In the genomic region with DNA sequence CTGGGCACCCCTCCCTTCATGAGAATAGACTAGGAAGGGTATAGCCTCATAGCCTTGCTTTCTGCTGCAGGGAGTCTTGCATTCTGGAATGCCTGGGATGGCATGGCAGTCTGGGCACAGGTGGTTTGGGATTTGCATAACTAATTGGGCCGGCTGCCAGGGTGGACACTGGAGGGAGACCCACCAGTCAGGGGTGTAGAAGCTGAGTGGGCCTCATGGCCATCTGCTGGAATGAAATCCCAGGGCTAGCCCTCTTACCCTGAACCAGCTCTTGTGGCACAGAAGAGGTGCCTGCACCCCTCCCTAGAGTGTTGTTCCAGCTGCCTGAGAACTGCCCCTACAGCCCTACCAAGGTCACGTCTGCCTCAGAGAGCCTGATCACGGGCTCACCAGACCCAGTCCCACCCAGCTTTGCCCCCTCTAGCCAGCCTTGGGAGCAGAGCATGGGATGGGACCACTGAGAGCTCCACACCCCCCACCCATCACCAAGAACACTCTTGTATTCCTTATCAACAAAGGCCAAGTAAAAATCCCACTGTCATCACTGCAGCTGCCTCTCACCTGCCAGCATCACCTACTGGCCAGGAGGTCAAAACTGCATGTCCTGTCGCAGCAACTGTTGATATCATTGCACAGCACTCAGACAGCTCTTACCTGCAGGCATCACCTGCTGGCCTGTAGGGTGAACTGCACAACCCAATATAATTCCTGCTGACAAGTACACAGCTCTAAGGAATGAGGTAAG, we compare ENCODE assay signal across 11 cellular contexts.
DNase-seq lines count a peak whose midpoint lies in the region; ATAC-seq and TF ChIP-seq lines count a peak whose summit lies in the region.
"Had no signal": no experiment of that assay in that cellular context is flagged by ENCODE, and none has a peak within 500 bp of the region (broad histone marks: within the 10 kb centered on the region; RNA-seq: fewer than 3 reads in every experiment).

No MANE protein-coding gene starts in this region.

- in situ Hi-C loops in IMR-90 (cut with MboI; ENCODE audit: low sequenced_read_pairs): no loop called here

- whole genome bisulfite sequencing in IMR-90 (ENCODE audit: extremely low coverage in 2 of 2, insufficient read length in 1 of 2), 2 experiments: 60% methylated on average over 1 of the region's 4 CpGs; no CpG with 5 or more reads in 1 of the 2 experiments
- WGBS in lung, 2 donors: 84 to 95% methylated on average over 4 of the region's 4 CpGs
- WGBS in mesenchymal stem cell: 93% methylated on average over 4 of the region's 4 CpGs

- POLR2A ChIA-PET in IMR-90 (lab: Charles Lee; ENCODE audit: unreplicated experiment): interaction anchor here (0.6 kb wide), 1 partner anchor 13 kb away, joined by 3 read pairs; no protein-coding TSS in a partner anchor

- H3K9ac ChIP-seq in IMR-90 (ENCODE audit: low read depth, low read length) (no peak overlapping the region), mesenchymal stem cell (ENCODE audit: low read length) (no peak overlapping the region)

- no peak overlapping the region for H4K8ac ChIP-seq in IMR-90 (ENCODE audit: low read depth in 2 of 2, low read length in 2 of 2)
- H4K8ac ChIP-seq in mesenchymal stem cell (ENCODE audit: low read length): no peak overlapping the region

- H3K79me1 ChIP-seq in IMR-90 (ENCODE audit: low read depth in 1 of 2, low read length in 2 of 2) (peaks cover 25 to 32% of the 10 kb centered on the region in 2 experiments), mesenchymal stem cell (replicated peaks; ENCODE audit: low read length, poor library complexity, severe bottlenecking) (peaks cover 14% of the 10 kb centered on the region)

- no peak overlapping the region for H4K5ac ChIP-seq in IMR-90 (ENCODE audit: low read depth, low read length)

- H3K56ac ChIP-seq in IMR-90 (ENCODE audit: extremely low read depth, insufficient read depth, low read length): no peak overlapping the region

- TF ChIP-seq RAD21 in IMR-90 (IDR thresholded peaks at IDR 0.05; ENCODE audit: low read length): peak; percentile 38

- no peak overlapping the region for H3K23ac ChIP-seq in IMR-90 (ENCODE audit: low read depth, low read length)
- H3K23ac ChIP-seq in mesenchymal stem cell (ENCODE audit: low read length in 2 of 2): no peak overlapping the region

- no peak overlapping the region for H2BK5ac ChIP-seq in IMR-90 (ENCODE audit: low read depth, low read length, poor library complexity, severe bottlenecking)
- H2BK5ac ChIP-seq in mesenchymal stem cell (ENCODE audit: low read depth, low read length, poor library complexity, severe bottlenecking): no peak overlapping the region

- peaks cover 14% of the 10 kb centered on the region for H3K9me3 ChIP-seq in IMR-90 (ENCODE audit: control insufficient read depth, insufficient read depth, low read length)
- peaks cover 0 to 8% of the 10 kb centered on the region in 2 donors for H3K9me3 ChIP-seq in lung (ENCODE audit: control insufficient read depth in 2 of 2, insufficient read depth in 1 of 2, low read length in 1 of 2)
- peaks cover 42% of the 10 kb centered on the region for H3K9me3 ChIP-seq in mesenchymal stem cell (ENCODE audit: control insufficient read depth, low read length)
- H3K9me3 ChIP-seq in effector memory CD4-positive, alpha-beta T cell (ENCODE audit: control insufficient read depth, low read length): peaks cover 2% of the 10 kb centered on the region
- H3K9me3 ChIP-seq: ovary had no signal

- H4K91ac ChIP-seq in IMR-90 (ENCODE audit: insufficient read depth, low read depth, low read length) (no peak overlapping the region), mesenchymal stem cell (ENCODE audit: low read length) (no peak overlapping the region)

- H2AK9ac ChIP-seq in IMR-90 (replicated peaks; ENCODE audit: low read depth, low read length, poor library complexity): peak overlapping the region; percentile 42

- peak; percentile 35 for DNase-seq in D341Med (ENCODE audit: low spot score)
- no peak for DNase-seq in IMR-90
- DNase-seq in choroid plexus epithelial cell (ENCODE audit: low read depth): peak; percentile 60
- DNase-seq in lung (ENCODE audit: low spot score): no peak
- DNase-seq in mesenchymal stem cell: no peak
- no peak for DNase-seq in coronary artery (ENCODE audit: low spot score)
- no peak for DNase-seq in activated CD4-positive, alpha-beta T cell treated with anti-CD3 and anti-CD28 coated beads, Interleukin-2, amount 50 U/mL, for 4 hours
- DNase-seq in effector memory CD4-positive, alpha-beta T cell: no peak
- DNase-seq: NCI-H774 had no signal

- H3K9me1 ChIP-seq in IMR-90 (ENCODE audit: insufficient read depth, low read length): peaks cover 8% of the 10 kb centered on the region

- H3K4me3 ChIP-seq in IMR-90 (ENCODE audit: insufficient read depth, low read depth, low read length) (no peak overlapping the region), choroid plexus epithelial cell (ENCODE audit: low read depth, low read length) (no peak overlapping the region), lung (no peak overlapping the region), mesenchymal stem cell (ENCODE audit: insufficient read depth in 1 of 2, low read depth in 1 of 2, low read length in 2 of 2) (no peak overlapping the region), coronary artery (no peak overlapping the region)
- no peak overlapping the region for H3K4me3 ChIP-seq in effector memory CD4-positive, alpha-beta T cell (ENCODE audit: insufficient read depth, low read depth, low read length, poor library complexity, severe bottlenecking)
- H3K4me3 ChIP-seq: ovary, vagina had no signal

- H3K18ac ChIP-seq in IMR-90 (ENCODE audit: low read depth, low read length) (no peak overlapping the region), mesenchymal stem cell (ENCODE audit: low read depth in 1 of 2, low read length in 2 of 2) (no peak overlapping the region)

- H3K4me1 ChIP-seq in IMR-90 (ENCODE audit: control insufficient read depth, insufficient read depth, low read length) (no peaks in the 10 kb centered on the region), lung (ENCODE audit: control insufficient read depth in 2 of 2, insufficient read depth in 2 of 2, low read length in 2 of 2) (no peaks in the 10 kb centered on the region), mesenchymal stem cell (ENCODE audit: control insufficient read depth, insufficient read depth, low read depth, low read length) (no peaks in the 10 kb centered on the region)
- no peaks in the 10 kb centered on the region for H3K4me1 ChIP-seq in effector memory CD4-positive, alpha-beta T cell (ENCODE audit: control insufficient read depth, insufficient read depth, low read length, poor library complexity, severe bottlenecking)
- H3K4me1 ChIP-seq: vagina had no signal

- TF ChIP-seq POLR2A in IMR-90 (IDR thresholded peaks at IDR 0.05; ENCODE audit: low read depth, low read length): no peak

- peaks cover 10% of the 10 kb centered on the region for H4K20me1 ChIP-seq in IMR-90 (ENCODE audit: insufficient read depth, low read length)

- H2AFZ ChIP-seq in IMR-90 (replicated peaks; ENCODE audit: low read length, poor library complexity): no peak overlapping the region
- no peak overlapping the region for H2AFZ ChIP-seq in mesenchymal stem cell (ENCODE audit: low read depth, low read length)

- no TSS peak for BruUV-seq in IMR-90 (replicated peaks; lab: Mats Ljungman, UMichigan)

- H3K27ac ChIP-seq in IMR-90 (ENCODE audit: insufficient read depth, low read length) (no peak overlapping the region), lung (ENCODE audit: low read depth in 1 of 2, low read length in 1 of 2) (no peak overlapping the region), mesenchymal stem cell (ENCODE audit: low read length, poor library complexity, severe bottlenecking) (no peak overlapping the region), coronary artery (no peak overlapping the region)
- no peak overlapping the region for H3K27ac ChIP-seq in effector memory CD4-positive, alpha-beta T cell (ENCODE audit: insufficient read depth, low read length, poor library complexity, severe bottlenecking)
- H3K27ac ChIP-seq: ovary, vagina had no signal

- dilution Hi-C loops in IMR-90 (cut with HindIII; ENCODE audit: low sequenced_read_pairs, unreplicated experiment): no loop called here

- H2BK120ac ChIP-seq in IMR-90 (ENCODE audit: low read depth, low read length) (no peak overlapping the region), mesenchymal stem cell (ENCODE audit: low read depth, low read length) (no peak overlapping the region)

- H2BK12ac ChIP-seq in mesenchymal stem cell (ENCODE audit: low read length in 2 of 2): no peak overlapping the region

- no peak overlapping the region for H2AK5ac ChIP-seq in IMR-90 (ENCODE audit: low read depth, low read length)
- H2AK5ac ChIP-seq in mesenchymal stem cell (ENCODE audit: low read length, severe bottlenecking): no peak overlapping the region

- peak; percentile 31; the same call in 1 of the 2 replicates for TF ChIP-seq CTCF in IMR-90 (conservative IDR thresholded peaks at IDR 0.05; ENCODE audit: low read depth, low read length)
- peak; percentile 75 for TF ChIP-seq CTCF in choroid plexus epithelial cell (conservative IDR thresholded peaks at IDR 0.05; ENCODE audit: low read depth, low read length)
- TF ChIP-seq CTCF in lung (IDR thresholded peaks at IDR 0.05; ENCODE audit: control extremely low read depth, extremely low read depth): no peak
- TF ChIP-seq CTCF in coronary artery (IDR thresholded peaks at IDR 0.05): no peak

- no peak overlapping the region for H3K14ac ChIP-seq in IMR-90 (replicated peaks; ENCODE audit: low read depth, low read length)
- no peak overlapping the region for H3K14ac ChIP-seq in mesenchymal stem cell (ENCODE audit: low read length in 2 of 2)

- H3K4ac ChIP-seq in IMR-90 (ENCODE audit: low read depth, low read length): no peak overlapping the region
- H3K4ac ChIP-seq in mesenchymal stem cell (ENCODE audit: low read depth in 1 of 2, low read length in 2 of 2): no peak overlapping the region

- CTCF ChIA-PET in IMR-90 (lab: Yijun Ruan, JAX): no interaction called here

- H3K36me3 ChIP-seq in IMR-90 (ENCODE audit: control insufficient read depth, insufficient read depth, low read length) (peaks cover 25% of the 10 kb centered on the region), lung (ENCODE audit: control insufficient read depth in 2 of 2, insufficient read depth in 2 of 2, low read length in 2 of 2) (peaks cover 0 to 19% of the 10 kb centered on the region in 2 donors), mesenchymal stem cell (ENCODE audit: control insufficient read depth in 1 of 2, insufficient read depth in 2 of 2, low read depth in 1 of 2, low read length in 2 of 2) (peaks cover 15 to 62% of the 10 kb centered on the region in 2 experiments)
- peaks cover 32% of the 10 kb centered on the region for H3K36me3 ChIP-seq in effector memory CD4-positive, alpha-beta T cell (ENCODE audit: control insufficient read depth, insufficient read depth, low read length)
- H3K36me3 ChIP-seq: ovary had no signal

- no peak overlapping the region for H2BK15ac ChIP-seq in IMR-90 (ENCODE audit: low read depth, low read length)
- no peak overlapping the region for H2BK15ac ChIP-seq in mesenchymal stem cell (ENCODE audit: low read depth, poor library complexity, severe bottlenecking)

- ATAC-seq in IMR-90 (ENCODE audit: low read depth) (peak; percentile 42; the same call in 1 of the 2 replicates), lung (ENCODE audit: insufficient read depth, low FRiP score) (peak; percentile 53)

- H2BK20ac ChIP-seq in IMR-90 (ENCODE audit: low read depth, low read length): no peak overlapping the region

- intact Hi-C loops in IMR-90 (cut with micrococcal nuclease): no loop called here

- H3K4me2 ChIP-seq in IMR-90 (ENCODE audit: low read depth, low read length) (no peak overlapping the region), mesenchymal stem cell (ENCODE audit: low read length, poor library complexity, severe bottlenecking) (no peak overlapping the region)

- H3K27me3 ChIP-seq in IMR-90 (ENCODE audit: control insufficient read depth, insufficient read depth, low read length) (no peaks in the 10 kb centered on the region), lung (ENCODE audit: control insufficient read depth, insufficient read depth) (no peaks in the 10 kb centered on the region), mesenchymal stem cell (ENCODE audit: control insufficient read depth in 1 of 2, insufficient read depth in 1 of 2, low read length in 2 of 2) (no peaks in the 10 kb centered on the region)
- H3K27me3 ChIP-seq in effector memory CD4-positive, alpha-beta T cell (replicated peaks; ENCODE audit: control insufficient read depth, insufficient read depth, low read length, poor library complexity, severe bottlenecking): no peaks in the 10 kb centered on the region
- H3K27me3 ChIP-seq: ovary, vagina had no signal

Comparison
In these comparisons a context has a peak if more than half of its experiments do, and no peak if none do; other contexts are left out.
1. DNase-seq: peak in D341Med (single experiment) and choroid plexus epithelial cell (single experiment); none in IMR-90 (single experiment), lung (single experiment), mesenchymal stem cell (single experiment), coronary artery (single experiment), activated CD4-positive, alpha-beta T cell treated with anti-CD3 and anti-CD28 coated beads, Interleukin-2, amount 50 U/mL, for 4 hours (0 of 2) and effector memory CD4-positive, alpha-beta T cell (0 of 3).
2. CTCF ChIP-seq: peak in IMR-90 (single experiment) and choroid plexus epithelial cell (single experiment); none in lung (single experiment) and coronary artery (single experiment).